7 cellular contexts compared by ENCODE assay signal in genomic region chr7:102875700-102876192, GRCh38. TPM values are rescaled to one million over a fixed set of nuclear protein-coding genes. Genes with fewer than 3 reads are reported as not detected.
DNase-seq lines count a peak whose midpoint lies in the region; ATAC-seq lines count a peak whose summit lies in the region.

No MANE protein-coding gene starts in this region.

- H3K36me3 Mint-ChIP-seq in activated CD4-positive, alpha-beta memory T cell treated with anti-CD3 and anti-CD28 coated beads, Interleukin-2, amount 10 ng/mL, durations not matched to agents 7 days and 5 days (ENCODE audit: low read depth), result peaks cover 3% of the 10 kb centered on the region
- peaks cover 7 to 9% of the 10 kb centered on the region in 2 donors for H3K36me3 Mint-ChIP-seq in stimulated activated naive B cell treated with anti-CD40 and anti-IgM and Interleukin-4, amounts not matched to agents 10 μg/mL and 1 μg/mL and 100 μg/mL, for 72 hours

- CTCF ChIA-PET in activated CD4-positive, alpha-beta memory T cell treated with anti-CD3 and anti-CD28 coated beads, Interleukin-2, amount 10 ng/mL, durations not matched to agents 7 days and 5 days (lab: Charles Lee), result no interaction called here

- POLR2A ChIA-PET in activated CD4-positive, alpha-beta memory T cell treated with anti-CD3 and anti-CD28 coated beads, Interleukin-2, amount 10 ng/mL, durations not matched to agents 7 days and 5 days (lab: Charles Lee), result no interaction called here

- peak; percentile 45 to 61 for ATAC-seq in stimulated activated naive B cell treated with anti-CD40 and anti-IgM and Interleukin-4, amounts not matched to agents 10 μg/mL and 1 μg/mL and 100 μg/mL, for 72 hours (replicated peaks)

- H3K27ac Mint-ChIP-seq in activated CD4-positive, alpha-beta memory T cell treated with anti-CD3 and anti-CD28 coated beads, Interleukin-2, amount 10 ng/mL, durations not matched to agents 7 days and 5 days, result no peak overlapping the region
- H3K27ac Mint-ChIP-seq in stimulated activated naive B cell treated with anti-CD40 and anti-IgM and Interleukin-4, amounts not matched to agents 10 μg/mL and 1 μg/mL and 100 μg/mL, for 72 hours, result no peak overlapping the region

- peaks cover 9% of the 10 kb centered on the region for H3K27me3 Mint-ChIP-seq in activated CD4-positive, alpha-beta memory T cell treated with anti-CD3 and anti-CD28 coated beads, Interleukin-2, amount 10 ng/mL, durations not matched to agents 7 days and 5 days
- no peaks in the 10 kb centered on the region for H3K27me3 Mint-ChIP-seq in stimulated activated naive B cell treated with anti-CD40 and anti-IgM and Interleukin-4, amounts not matched to agents 10 μg/mL and 1 μg/mL and 100 μg/mL, for 72 hours

- DNase-seq in HS-5 (ENCODE audit: low read depth) (peak; percentile 93), hepatic stellate cell (ENCODE audit: low spot score) (peak; percentile 82), globus pallidus (ENCODE audit: low spot score) (no peak), Ammon's horn (ENCODE audit: low spot score) (no peak)
- DNase-seq in activated CD4-positive, alpha-beta memory T cell treated with anti-CD3 and anti-CD28 coated beads, Interleukin-2, amount 10 ng/mL, durations not matched to agents 7 days and 5 days, result peak; percentile 35
- DNase-seq in stimulated activated naive B cell treated with anti-CD40 and anti-IgM and Interleukin-4, amounts not matched to agents 10 μg/mL and 1 μg/mL and 100 μg/mL, for 72 hours, result no peak
- DNase-seq in central memory CD4-positive, alpha-beta T cell, result no peak

- no peak overlapping the region for H3K4me3 Mint-ChIP-seq in activated CD4-positive, alpha-beta memory T cell treated with anti-CD3 and anti-CD28 coated beads, Interleukin-2, amount 10 ng/mL, durations not matched to agents 7 days and 5 days
- no peak overlapping the region for H3K4me3 Mint-ChIP-seq in stimulated activated naive B cell treated with anti-CD40 and anti-IgM and Interleukin-4, amounts not matched to agents 10 μg/mL and 1 μg/mL and 100 μg/mL, for 72 hours

- H3K9me3 Mint-ChIP-seq in activated CD4-positive, alpha-beta memory T cell treated with anti-CD3 and anti-CD28 coated beads, Interleukin-2, amount 10 ng/mL, durations not matched to agents 7 days and 5 days, result no peaks in the 10 kb centered on the region
- H3K9me3 Mint-ChIP-seq in stimulated activated naive B cell treated with anti-CD40 and anti-IgM and Interleukin-4, amounts not matched to agents 10 μg/mL and 1 μg/mL and 100 μg/mL, for 72 hours, result peaks cover 0 to 3% of the 10 kb centered on the region in 2 donors

- H3K4me1 Mint-ChIP-seq in activated CD4-positive, alpha-beta memory T cell treated with anti-CD3 and anti-CD28 coated beads, Interleukin-2, amount 10 ng/mL, durations not matched to agents 7 days and 5 days, result peaks cover 34% of the 10 kb centered on the region
- peaks cover 0 to 3% of the 10 kb centered on the region in 2 donors for H3K4me1 Mint-ChIP-seq in stimulated activated naive B cell treated with anti-CD40 and anti-IgM and Interleukin-4, amounts not matched to agents 10 μg/mL and 1 μg/mL and 100 μg/mL, for 72 hours

RNA-seq across cellular contexts. Expression of gene LRRC17, which starts 37.1 kb away (rescaled TPM):
- total RNA-seq in activated CD4-positive, alpha-beta memory T cell treated with anti-CD3 and anti-CD28 coated beads, Interleukin-2, amount 10 ng/mL, durations not matched to agents 7 days and 5 days, result under 1 TPM in 1 of 2 experiments, not detected in 1; 0.15 TPM

Comparison
In these comparisons a context has a peak if more than half of its experiments do, and no peak if none do; other contexts are left out.
1. DNase-seq: peak in HS-5 (single experiment), activated CD4-positive, alpha-beta memory T cell treated with anti-CD3 and anti-CD28 coated beads, Interleukin-2, amount 10 ng/mL, durations not matched to agents 7 days and 5 days (single experiment) and hepatic stellate cell (single experiment); none in stimulated activated naive B cell treated with anti-CD40 and anti-IgM and Interleukin-4, amounts not matched to agents 10 μg/mL and 1 μg/mL and 100 μg/mL, for 72 hours (single experiment), globus pallidus (single experiment), central memory CD4-positive, alpha-beta T cell (single experiment) and Ammon's horn (single experiment).